In genomic region chr15:66193066-66193465, GRCh38 we compare ENCODE assay signal across 22 cellular contexts.
"Had no signal": no experiment of that assay in that cellular context is flagged by ENCODE, and none has a peak within 500 bp of the region (broad histone marks: within the 10 kb centered on the region; RNA-seq: fewer than 3 reads in every experiment).

No MANE protein-coding gene starts in this region.

- H3K36me3 Mint-ChIP-seq: activated CD4-positive, alpha-beta memory T cell treated with anti-CD3 and anti-CD28 coated beads for 36 hours; activated CD8-positive, alpha-beta memory T cell treated with anti-CD3 and anti-CD28 coated beads, Interleukin-2, amount 10 ng/mL, durations not matched to agents 7 days and 5 days; activated naive CD8-positive, alpha-beta T cell treated with anti-CD3 and anti-CD28 coated beads for 36 hours; naive thymus-derived CD4-positive, alpha-beta T cell; stimulated activated memory B cell treated with anti-CD40 and anti-IgM and Interleukin-4, amounts not matched to agents 10 μg/mL and 1 μg/mL and 100 μg/mL, for 72 hours; type B pancreatic cell had no signal

- H3K36me3 ChIP-seq: colonic mucosa, gastroesophageal sphincter, heart left ventricle, pancreas, sigmoid colon, spleen had no signal

- H3K4me3 Mint-ChIP-seq: activated CD4-positive, alpha-beta memory T cell treated with anti-CD3 and anti-CD28 coated beads for 36 hours; activated CD8-positive, alpha-beta memory T cell treated with anti-CD3 and anti-CD28 coated beads, Interleukin-2, amount 10 ng/mL, durations not matched to agents 7 days and 5 days; activated naive CD8-positive, alpha-beta T cell treated with anti-CD3 and anti-CD28 coated beads for 36 hours; endodermal cell; naive thymus-derived CD4-positive, alpha-beta T cell; stimulated activated memory B cell treated with anti-CD40 and anti-IgM and Interleukin-4, amounts not matched to agents 10 μg/mL and 1 μg/mL and 100 μg/mL, for 72 hours; type B pancreatic cell had no signal

- ATAC-seq: activated CD8-positive, alpha-beta memory T cell treated with anti-CD3 and anti-CD28 coated beads, Interleukin-2, amount 10 ng/mL, durations not matched to agents 7 days and 5 days; gastroesophageal sphincter; heart left ventricle; left ventricle myocardium superior; naive thymus-derived CD4-positive, alpha-beta T cell; pancreas; stimulated activated memory B cell treated with anti-CD40 and anti-IgM and Interleukin-4, amounts not matched to agents 10 μg/mL and 1 μg/mL and 100 μg/mL, for 72 hours had no signal

- H3K4me1 ChIP-seq: colonic mucosa, gastroesophageal sphincter, heart left ventricle, pancreas, sigmoid colon, testis had no signal

- H3K27ac ChIP-seq: colonic mucosa, gastroesophageal sphincter, heart left ventricle, pancreas, sigmoid colon, spleen, testis had no signal

- FAIRE-seq: pancreas had no signal

- H3K9me3 ChIP-seq: colonic mucosa, gastroesophageal sphincter, heart left ventricle, pancreas, sigmoid colon, spleen, testis had no signal

- H3K4me3 ChIP-seq: colonic mucosa, gastroesophageal sphincter, heart left ventricle, pancreas, sigmoid colon, spleen, testis had no signal

- H3K27me3 ChIP-seq: colonic mucosa, pancreas, spleen, testis had no signal

- H3K27ac Mint-ChIP-seq: activated CD4-positive, alpha-beta memory T cell treated with anti-CD3 and anti-CD28 coated beads for 36 hours; activated CD8-positive, alpha-beta memory T cell treated with anti-CD3 and anti-CD28 coated beads, Interleukin-2, amount 10 ng/mL, durations not matched to agents 7 days and 5 days; activated naive CD8-positive, alpha-beta T cell treated with anti-CD3 and anti-CD28 coated beads for 36 hours; endodermal cell; naive thymus-derived CD4-positive, alpha-beta T cell; stimulated activated memory B cell treated with anti-CD40 and anti-IgM and Interleukin-4, amounts not matched to agents 10 μg/mL and 1 μg/mL and 100 μg/mL, for 72 hours; type B pancreatic cell had no signal

- DNase-seq: activated CD4-positive, alpha-beta memory T cell treated with anti-CD3 and anti-CD28 coated beads for 36 hours; activated CD8-positive, alpha-beta memory T cell treated with anti-CD3 and anti-CD28 coated beads, Interleukin-2, amount 10 ng/mL, durations not matched to agents 7 days and 5 days; activated naive CD4-positive, alpha-beta T cell; activated naive CD8-positive, alpha-beta T cell treated with anti-CD3 and anti-CD28 coated beads for 36 hours; amniotic stem cell; caudate nucleus; colonic mucosa; endodermal cell; erythroblast; heart left ventricle; kidney glomerular epithelial cell; left ventricle myocardium superior; mesendoderm; naive thymus-derived CD4-positive, alpha-beta T cell; pancreas; sigmoid colon; stimulated activated CD4-positive, alpha-beta T cell treated with anti-CD3 and anti-CD28 coated beads, Interleukin-4, amount 100 ng/mL, for 4 hours; testis had no signal

- H3K9me3 Mint-ChIP-seq: activated CD4-positive, alpha-beta memory T cell treated with anti-CD3 and anti-CD28 coated beads for 36 hours; activated naive CD8-positive, alpha-beta T cell treated with anti-CD3 and anti-CD28 coated beads for 36 hours; endodermal cell; naive thymus-derived CD4-positive, alpha-beta T cell; type B pancreatic cell had no signal
